In genomic region chr10:93126484-93127052, GRCh38 we compare ENCODE assay signal across 11 cellular contexts. TPM values are rescaled to one million over a fixed set of nuclear protein-coding genes. Genes with fewer than 3 reads are reported as not detected.
DNase-seq lines count a peak whose midpoint lies in the region; ATAC-seq and TF ChIP-seq lines count a peak whose summit lies in the region.
"Had no signal": no experiment of that assay in that cellular context is flagged by ENCODE, and none has a peak within 500 bp of the region (broad histone marks: within the 10 kb centered on the region; RNA-seq: fewer than 3 reads in every experiment).

No MANE protein-coding gene starts in this region.

- H3K27me3 Mint-ChIP-seq in activated naive CD8-positive, alpha-beta T cell treated with anti-CD3 and anti-CD28 coated beads, Interleukin-2, amount 50 U/mL, for 24 hours: no peaks in the 10 kb centered on the region
- H3K27me3 Mint-ChIP-seq in activated naive CD8-positive, alpha-beta T cell treated with anti-CD3 and anti-CD28 coated beads for 36 hours: no peaks in the 10 kb centered on the region
- H3K27me3 Mint-ChIP-seq in activated naive CD4-positive, alpha-beta T cell treated with anti-CD3 and anti-CD28 coated beads, Interleukin-2, amount 10 ng/mL, durations not matched to agents 7 days and 5 days: peaks cover 4% of the 10 kb centered on the region

- H3K9me3 Mint-ChIP-seq in activated naive CD8-positive, alpha-beta T cell treated with anti-CD3 and anti-CD28 coated beads, Interleukin-2, amount 50 U/mL, for 24 hours: peaks cover 19% of the 10 kb centered on the region
- peaks cover 21% of the 10 kb centered on the region for H3K9me3 Mint-ChIP-seq in activated naive CD8-positive, alpha-beta T cell treated with anti-CD3 and anti-CD28 coated beads for 36 hours
- H3K9me3 Mint-ChIP-seq in activated naive CD4-positive, alpha-beta T cell treated with anti-CD3 and anti-CD28 coated beads, Interleukin-2, amount 10 ng/mL, durations not matched to agents 7 days and 5 days: peaks cover 28% of the 10 kb centered on the region

- H4K20me1 ChIP-seq in OCI-LY1 (ENCODE audit: insufficient read depth, low read length): no peaks in the 10 kb centered on the region

- intact Hi-C loops in upper lobe of right lung (cut with DNase I): no loop called here

- H3K27me3 ChIP-seq in OCI-LY1 (ENCODE audit: insufficient read depth, low read length): no peaks in the 10 kb centered on the region
- no peaks in the 10 kb centered on the region for H3K27me3 ChIP-seq in upper lobe of right lung
- H3K27me3 ChIP-seq: SJSA1 had no signal

- H3K27ac Mint-ChIP-seq in activated naive CD8-positive, alpha-beta T cell treated with anti-CD3 and anti-CD28 coated beads, Interleukin-2, amount 50 U/mL, for 24 hours: no peak overlapping the region
- no peak overlapping the region for H3K27ac Mint-ChIP-seq in activated naive CD8-positive, alpha-beta T cell treated with anti-CD3 and anti-CD28 coated beads for 36 hours
- no peak overlapping the region for H3K27ac Mint-ChIP-seq in activated naive CD4-positive, alpha-beta T cell treated with anti-CD3 and anti-CD28 coated beads, Interleukin-2, amount 10 ng/mL, durations not matched to agents 7 days and 5 days

- peaks cover 25% of the 10 kb centered on the region for H3K4me1 Mint-ChIP-seq in activated naive CD8-positive, alpha-beta T cell treated with anti-CD3 and anti-CD28 coated beads, Interleukin-2, amount 50 U/mL, for 24 hours
- peaks cover 23% of the 10 kb centered on the region for H3K4me1 Mint-ChIP-seq in activated naive CD8-positive, alpha-beta T cell treated with anti-CD3 and anti-CD28 coated beads for 36 hours
- H3K4me1 Mint-ChIP-seq in activated naive CD4-positive, alpha-beta T cell treated with anti-CD3 and anti-CD28 coated beads, Interleukin-2, amount 10 ng/mL, durations not matched to agents 7 days and 5 days: peaks cover 19% of the 10 kb centered on the region

- H3K27ac ChIP-seq in OCI-LY1 (ENCODE audit: low read depth, low read length, poor library complexity, severe bottlenecking) (no peak overlapping the region), upper lobe of right lung (no peak overlapping the region)
- H3K27ac ChIP-seq: SJSA1 had no signal

- H3K9ac ChIP-seq in OCI-LY1 (ENCODE audit: low read length): no peak overlapping the region

- no peak for ATAC-seq in activated naive CD8-positive, alpha-beta T cell treated with anti-CD3 and anti-CD28 coated beads, Interleukin-2, amount 50 U/mL, for 24 hours
- ATAC-seq in upper lobe of right lung: no peak

- no peaks in the 10 kb centered on the region for H3F3A ChIP-seq in OCI-LY1 (ENCODE audit: insufficient read depth, low read length)

- H3K4me2 ChIP-seq in OCI-LY1 (ENCODE audit: low read length): no peak overlapping the region

- no peaks in the 10 kb centered on the region for H3K79me2 ChIP-seq in OCI-LY1 (ENCODE audit: insufficient read depth, low read length)

- no peak overlapping the region for H3K4me3 ChIP-seq in OCI-LY1 (ENCODE audit: low read depth, low read length, poor library complexity, severe bottlenecking)
- no peak overlapping the region for H3K4me3 ChIP-seq in fibroblast of mammary gland (ENCODE audit: control insufficient read depth, low read depth, low read length)
- no peak overlapping the region for H3K4me3 ChIP-seq in upper lobe of right lung
- H3K4me3 ChIP-seq: lung, SJSA1 had no signal

- H3K4me1 ChIP-seq in OCI-LY1 (ENCODE audit: insufficient read depth, low read length, severe bottlenecking): no peaks in the 10 kb centered on the region
- no peaks in the 10 kb centered on the region for H3K4me1 ChIP-seq in upper lobe of right lung
- H3K4me1 ChIP-seq: SJSA1 had no signal

- no peak overlapping the region for H3K4me3 Mint-ChIP-seq in activated naive CD8-positive, alpha-beta T cell treated with anti-CD3 and anti-CD28 coated beads, Interleukin-2, amount 50 U/mL, for 24 hours
- H3K4me3 Mint-ChIP-seq in activated naive CD8-positive, alpha-beta T cell treated with anti-CD3 and anti-CD28 coated beads for 36 hours: no peak overlapping the region
- no peak overlapping the region for H3K4me3 Mint-ChIP-seq in activated naive CD4-positive, alpha-beta T cell treated with anti-CD3 and anti-CD28 coated beads, Interleukin-2, amount 10 ng/mL, durations not matched to agents 7 days and 5 days

- CTCF ChIA-PET in activated naive CD4-positive, alpha-beta T cell treated with anti-CD3 and anti-CD28 coated beads, Interleukin-2, amount 10 ng/mL, durations not matched to agents 7 days and 5 days (lab: Charles Lee): interaction anchor here (1.0 to 2.3 kb wide), 2 partner anchors 11 to 158 kb away, joined by 3 to 6 read pairs; no protein-coding TSS in a partner anchor

- H3K36me3 ChIP-seq in OCI-LY1 (ENCODE audit: insufficient read depth, low read length) (no peaks in the 10 kb centered on the region), upper lobe of right lung (no peaks in the 10 kb centered on the region)
- H3K36me3 ChIP-seq: SJSA1 had no signal

- H2AFZ ChIP-seq in OCI-LY1 (ENCODE audit: low read length): no peak overlapping the region

- peaks cover 7% of the 10 kb centered on the region for H3K36me3 Mint-ChIP-seq in activated naive CD8-positive, alpha-beta T cell treated with anti-CD3 and anti-CD28 coated beads, Interleukin-2, amount 50 U/mL, for 24 hours (ENCODE audit: low read depth)
- H3K36me3 Mint-ChIP-seq in activated naive CD8-positive, alpha-beta T cell treated with anti-CD3 and anti-CD28 coated beads for 36 hours: peaks cover 4% of the 10 kb centered on the region
- H3K36me3 Mint-ChIP-seq in activated naive CD4-positive, alpha-beta T cell treated with anti-CD3 and anti-CD28 coated beads, Interleukin-2, amount 10 ng/mL, durations not matched to agents 7 days and 5 days: peaks cover 5% of the 10 kb centered on the region

- peak; percentile 17 for DNase-seq in activated naive CD8-positive, alpha-beta T cell treated with anti-CD3 and anti-CD28 coated beads, Interleukin-2, amount 50 U/mL, for 24 hours
- no peak for DNase-seq in activated naive CD8-positive, alpha-beta T cell treated with anti-CD3 and anti-CD28 coated beads for 36 hours
- DNase-seq in fibroblast of mammary gland (ENCODE audit: low read depth) (no peak), upper lobe of right lung (no peak), glomerular visceral epithelial cell (ENCODE audit: extremely low spot score) (no peak)
- no peak for DNase-seq in stimulated activated CD4-positive, alpha-beta T cell treated with anti-CD3 and anti-CD28 coated beads, Interleukin-15, amount 100 ng/mL, for 24 hours
- no peak for DNase-seq in activated naive CD4-positive, alpha-beta T cell treated with anti-CD3 and anti-CD28 coated beads, Interleukin-2, amount 10 ng/mL, durations not matched to agents 7 days and 5 days
- DNase-seq: activated T-cell treated with anti-CD3 and anti-CD28 coated beads, Interleukin-2, amount 50 U/mL, for 48 hours had no signal

- H3K9me3 ChIP-seq in OCI-LY1 (ENCODE audit: low read length) (no peaks in the 10 kb centered on the region), upper lobe of right lung (peaks cover 10% of the 10 kb centered on the region)

- TF ChIP-seq CTCF in OCI-LY1 (IDR thresholded peaks at IDR 0.05; ENCODE audit: low read length) (peak; percentile 11; the same call in 1 of the 2 replicates), fibroblast of mammary gland (conservative IDR thresholded peaks at IDR 0.05; ENCODE audit: control insufficient read depth, insufficient read depth, low read depth, low read length) (peak; percentile 48), upper lobe of right lung (IDR thresholded peaks at IDR 0.05) (peak; percentile 20)

- no peaks in the 10 kb centered on the region for H3K9me2 ChIP-seq in OCI-LY1 (ENCODE audit: low read depth, low read length)

RNA-seq across cellular contexts. Expression of gene CYP26A1, which starts 52.9 kb away (rescaled TPM):
- not detected for total RNA-seq in activated naive CD8-positive, alpha-beta T cell treated with anti-CD3 and anti-CD28 coated beads for 36 hours
- total RNA-seq in upper lobe of right lung: not detected
- total RNA-seq: lung had no signal
